Comparison of ENCODE assay signal across 1 cellular context in genomic region chr11:65572356-65573043, GRCh38.
TF ChIP-seq lines count a peak whose summit lies in the region.

Gene FAM89B (plus strand): TSS chr11:65572538. CDS start chr11:65572670, 132 bp downstream.

TF ChIP-seq in GM23338, 12 proteins besides CTCF, POLR2A, EP300 and RAD21 (continued from another document):
- TF ChIP-seq ZNF462 (CRISPR knock-in tag; IDR thresholded peaks at IDR 0.05) (no peak), EZH2 (IDR thresholded peaks at IDR 0.05; ENCODE audit: low read depth, unreplicated experiment) (no peak), STAT1 (IDR thresholded peaks at IDR 0.05; ENCODE audit: unreplicated experiment) (no peak), CREB1 (CRISPR knock-in tag; IDR thresholded peaks at IDR 0.05; ENCODE audit: low read depth) (no peak), ZNF114 (CRISPR knock-in tag; IDR thresholded peaks at IDR 0.05) (no peak)
